In the genomic region with DNA sequence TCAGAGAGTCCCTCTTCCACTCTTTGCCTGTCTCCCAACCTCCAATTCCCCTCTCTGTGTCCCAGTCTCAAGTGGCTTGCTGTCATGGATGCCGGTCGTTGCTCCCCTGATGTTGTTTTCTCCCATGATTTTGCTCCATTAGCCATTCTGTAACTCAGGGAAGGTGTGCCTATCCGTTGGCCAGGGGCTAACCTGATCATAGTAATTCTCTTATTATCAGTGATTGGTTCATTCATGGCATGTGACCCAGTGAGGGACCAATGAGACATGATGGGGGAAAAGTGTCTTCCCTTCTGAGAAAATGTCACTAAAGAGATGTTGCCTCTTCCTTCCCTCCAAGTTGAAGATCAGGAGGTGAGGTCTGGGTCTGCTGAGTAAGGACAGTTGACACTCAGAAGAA, we compare ENCODE assay signal across 31 cellular contexts.
"Had no signal": no experiment of that assay in that cellular context is flagged by ENCODE, and none has a peak within 500 bp of the region (broad histone marks: within the 10 kb centered on the region; RNA-seq: fewer than 3 reads in every experiment).

No MANE protein-coding gene starts in this region.

- H3K4me3 Mint-ChIP-seq: activated B cell treated with CpG ODN at 0.5 μM for 24 hours; activated CD4-positive, alpha-beta memory T cell treated with anti-CD3 and anti-CD28 coated beads for 36 hours; activated CD4-positive, alpha-beta T cell treated with anti-CD3 and anti-CD28 coated beads, Interleukin-2, amount 10 ng/mL, durations not matched to agents 24 days and 14 days; activated CD8-positive, alpha-beta T cell treated with anti-CD3 and anti-CD28 coated beads for 36 hours; activated naive CD4-positive, alpha-beta T cell treated with anti-CD3 and anti-CD28 coated beads, Interleukin-2, amount 10 ng/mL, durations not matched to agents 7 days and 5 days; activated naive CD8-positive, alpha-beta T cell treated with anti-CD3 and anti-CD28 coated beads for 36 hours; activated T-cell treated with anti-CD3 and anti-CD28 coated beads, Interleukin-2, amount 50 U/mL, for 4 hours; activated T-cell treated with anti-CD3 and anti-CD28 coated beads, Interleukin-2, amount 50 U/mL, for 72 hours; activated T-helper 1 cell treated with anti-CD3 and anti-CD28 coated beads, Interleukin-12 subunit alpha, Interleukin-12 subunit beta, Interleukin-2, Interleukin-4 antibody, amounts not matched to agents 30 ng/mL and 10 ng/mL and 1 ng/mL, durations not matched to agents 14 hours and 24 hours and 36 hours; activated T-helper 17 cell treated with anti-CD3 and anti-CD28 coated beads, Interleukin-2, amount 50 U/mL, for 72 hours; T-helper 2 cell treated with Interferon-gamma antibody and Interleukin-4, amounts not matched to agents 5 μg/mL and 100 μg/mL, for 36 hours had no signal

- DNase-seq: activated B cell treated with CpG ODN at 0.5 μM for 24 hours; activated CD4-positive, alpha-beta memory T cell treated with anti-CD3 and anti-CD28 coated beads for 36 hours; activated CD4-positive, alpha-beta T cell treated with anti-CD3 and anti-CD28 coated beads for 4 hours; activated CD4-positive, alpha-beta T cell treated with anti-CD3 and anti-CD28 coated beads, Interleukin-2, amount 10 ng/mL, durations not matched to agents 24 days and 14 days; activated CD4-positive, alpha-beta T cell treated with anti-CD3 and anti-CD28 coated beads, Interleukin-2, amount 50 U/mL, for 1 hour; activated CD4-positive, alpha-beta T cell treated with anti-CD3 and anti-CD28 coated beads, Interleukin-2, amount 50 U/mL, for 4 hours; activated CD4-positive, CD25-positive, alpha-beta regulatory T cell treated with anti-CD3 and anti-CD28 coated beads, Interleukin-2, amount 50 U/mL, for 72 hours; activated CD8-positive, alpha-beta memory T cell treated with anti-CD3 and anti-CD28 coated beads, Interleukin-2, amount 50 U/mL, for 4 hours; activated CD8-positive, alpha-beta T cell treated with anti-CD3 and anti-CD28 coated beads for 36 hours; activated effector memory CD4-positive, alpha-beta T cell treated with anti-CD3 and anti-CD28 coated beads, Interleukin-2, amount 50 U/mL, for 16 hours; activated gamma-delta T cell treated with Interleukin-2 at 50 U/mL for 16 hours; activated naive CD4-positive, alpha-beta T cell treated with anti-CD3 and anti-CD28 coated beads, Interleukin-2, amount 10 ng/mL, durations not matched to agents 7 days and 5 days; activated naive CD4-positive, alpha-beta T cell treated with Interleukin-2 at 50 U/mL for 16 hours; activated naive CD8-positive, alpha-beta T cell treated with anti-CD3 and anti-CD28 coated beads for 36 hours; activated T-cell treated with anti-CD3 and anti-CD28 coated beads for 4 hours; activated T-cell treated with anti-CD3 and anti-CD28 coated beads, Interleukin-2, amount 50 U/mL, for 1 hour; activated T-cell treated with anti-CD3 and anti-CD28 coated beads, Interleukin-2, amount 50 U/mL, for 4 hours; activated T-cell treated with anti-CD3 and anti-CD28 coated beads, Interleukin-2, amount 50 U/mL, for 72 hours; adrenal gland; amniotic stem cell; aorta; body of pancreas; brain microvascular endothelial cell; central memory CD4-positive, alpha-beta T cell; T-helper 2 cell; T-helper 9 cell had no signal

- H3K27me3 Mint-ChIP-seq: activated B cell treated with CpG ODN at 0.5 μM for 24 hours; activated CD4-positive, alpha-beta memory T cell treated with anti-CD3 and anti-CD28 coated beads for 36 hours; activated CD4-positive, alpha-beta T cell treated with anti-CD3 and anti-CD28 coated beads, Interleukin-2, amount 10 ng/mL, durations not matched to agents 24 days and 14 days; activated CD8-positive, alpha-beta T cell treated with anti-CD3 and anti-CD28 coated beads for 36 hours; activated naive CD4-positive, alpha-beta T cell treated with anti-CD3 and anti-CD28 coated beads, Interleukin-2, amount 10 ng/mL, durations not matched to agents 7 days and 5 days; activated naive CD8-positive, alpha-beta T cell treated with anti-CD3 and anti-CD28 coated beads for 36 hours; activated T-helper 17 cell treated with anti-CD3 and anti-CD28 coated beads, Interleukin-2, amount 50 U/mL, for 72 hours had no signal

- H3K4me1 Mint-ChIP-seq: activated B cell treated with CpG ODN at 0.5 μM for 24 hours; activated CD4-positive, alpha-beta T cell treated with anti-CD3 and anti-CD28 coated beads, Interleukin-2, amount 10 ng/mL, durations not matched to agents 24 days and 14 days; activated naive CD8-positive, alpha-beta T cell treated with anti-CD3 and anti-CD28 coated beads for 36 hours had no signal

- H3K9me3 Mint-ChIP-seq: activated B cell treated with CpG ODN at 0.5 μM for 24 hours; activated CD4-positive, alpha-beta memory T cell treated with anti-CD3 and anti-CD28 coated beads for 36 hours; activated CD4-positive, alpha-beta T cell treated with anti-CD3 and anti-CD28 coated beads, Interleukin-2, amount 10 ng/mL, durations not matched to agents 24 days and 14 days; activated CD8-positive, alpha-beta T cell treated with anti-CD3 and anti-CD28 coated beads for 36 hours; activated naive CD4-positive, alpha-beta T cell treated with anti-CD3 and anti-CD28 coated beads, Interleukin-2, amount 10 ng/mL, durations not matched to agents 7 days and 5 days; activated naive CD4-positive, alpha-beta T cell treated with anti-CD3 and anti-CD28 coated beads, Interleukin-2, amount 50 U/mL, for 72 hours; activated naive CD8-positive, alpha-beta T cell treated with anti-CD3 and anti-CD28 coated beads for 36 hours; activated T-cell treated with anti-CD3 and anti-CD28 coated beads, Interleukin-2, amount 50 U/mL, for 4 hours; activated T-cell treated with anti-CD3 and anti-CD28 coated beads, Interleukin-2, amount 50 U/mL, for 72 hours; activated T-helper 1 cell treated with anti-CD3 and anti-CD28 coated beads, Interleukin-12 subunit alpha, Interleukin-12 subunit beta, Interleukin-2, Interleukin-4 antibody, amounts not matched to agents 30 ng/mL and 10 ng/mL and 1 ng/mL, durations not matched to agents 14 hours and 24 hours and 36 hours; activated T-helper 17 cell treated with anti-CD3 and anti-CD28 coated beads, Interleukin-2, amount 50 U/mL, for 72 hours; T-helper 2 cell treated with Interferon-gamma antibody and Interleukin-4, amounts not matched to agents 5 μg/mL and 100 μg/mL, for 36 hours had no signal

- H3K36me3 Mint-ChIP-seq: activated CD4-positive, alpha-beta memory T cell treated with anti-CD3 and anti-CD28 coated beads for 36 hours; activated naive CD4-positive, alpha-beta T cell treated with anti-CD3 and anti-CD28 coated beads, Interleukin-2, amount 10 ng/mL, durations not matched to agents 7 days and 5 days; activated naive CD4-positive, alpha-beta T cell treated with anti-CD3 and anti-CD28 coated beads, Interleukin-2, amount 50 U/mL, for 72 hours; activated naive CD8-positive, alpha-beta T cell treated with anti-CD3 and anti-CD28 coated beads for 36 hours had no signal

- H3K27ac Mint-ChIP-seq: activated B cell treated with CpG ODN at 0.5 μM for 24 hours; activated CD4-positive, alpha-beta memory T cell treated with anti-CD3 and anti-CD28 coated beads for 36 hours; activated CD4-positive, alpha-beta T cell treated with anti-CD3 and anti-CD28 coated beads, Interleukin-2, amount 10 ng/mL, durations not matched to agents 24 days and 14 days; activated CD8-positive, alpha-beta T cell treated with anti-CD3 and anti-CD28 coated beads for 36 hours; activated naive CD4-positive, alpha-beta T cell treated with anti-CD3 and anti-CD28 coated beads, Interleukin-2, amount 10 ng/mL, durations not matched to agents 7 days and 5 days; activated naive CD4-positive, alpha-beta T cell treated with anti-CD3 and anti-CD28 coated beads, Interleukin-2, amount 50 U/mL, for 72 hours; activated naive CD8-positive, alpha-beta T cell treated with anti-CD3 and anti-CD28 coated beads for 36 hours; activated T-cell treated with anti-CD3 and anti-CD28 coated beads, Interleukin-2, amount 50 U/mL, for 72 hours; activated T-helper 1 cell treated with anti-CD3 and anti-CD28 coated beads, Interleukin-12 subunit alpha, Interleukin-12 subunit beta, Interleukin-2, Interleukin-4 antibody, amounts not matched to agents 30 ng/mL and 10 ng/mL and 1 ng/mL, durations not matched to agents 14 hours and 24 hours and 36 hours; T-helper 2 cell treated with Interferon-gamma antibody and Interleukin-4, amounts not matched to agents 5 μg/mL and 100 μg/mL, for 36 hours had no signal

- H3K9me3 ChIP-seq: adrenal gland, body of pancreas, breast epithelium had no signal

- ATAC-seq: activated CD8-positive, alpha-beta T cell treated with anti-CD3 and anti-CD28 coated beads for 36 hours; activated naive CD4-positive, alpha-beta T cell treated with anti-CD3 and anti-CD28 coated beads, Interleukin-2, amount 50 U/mL, for 72 hours; activated T-cell treated with anti-CD3 and anti-CD28 coated beads, Interleukin-2, amount 50 U/mL, for 4 hours; activated T-cell treated with anti-CD3 and anti-CD28 coated beads, Interleukin-2, amount 50 U/mL, for 72 hours; activated T-helper 17 cell treated with anti-CD3 and anti-CD28 coated beads, Interleukin-2, amount 50 U/mL, for 72 hours; body of pancreas had no signal
